ENCODE assay signal across 8 cellular contexts in genomic region chr19:16025108-16026101, GRCh38. TPM values are rescaled to one million over a fixed set of nuclear protein-coding genes. Genes with fewer than 3 reads are reported as not detected.
DNase-seq lines count a peak whose midpoint lies in the region; ATAC-seq and TF ChIP-seq lines count a peak whose summit lies in the region.

No MANE protein-coding gene starts in this region.

- intact Hi-C loops in heart left ventricle (cut with DNase I) (no loop called here), Right ventricle myocardium superior (cut with DNase I) (no loop called here)

- H3K4me3 ChIP-seq in heart left ventricle (no peak overlapping the region), SJSA1 (no peak overlapping the region)

- H3K27me3 ChIP-seq in heart left ventricle (no peaks in the 10 kb centered on the region), SJSA1 (replicated peaks) (no peaks in the 10 kb centered on the region)

- H3K36me3 ChIP-seq in heart left ventricle (no peaks in the 10 kb centered on the region), SJSA1 (no peaks in the 10 kb centered on the region)

- peak in 6 of 12 donors; percentile 10 to 33 (median 16) for TF ChIP-seq CTCF in heart left ventricle (IDR thresholded peaks at IDR 0.05)

- no peak overlapping the region for H3K27ac ChIP-seq in heart left ventricle
- H3K27ac ChIP-seq in SJSA1, result no peak overlapping the region

- ATAC-seq in heart left ventricle (peak in 3 of 4 donors; percentile 44 to 61 (median 44)), Right ventricle myocardium superior (ENCODE audit: poor library complexity) (no peak)

- no peak for TF ChIP-seq POLR2A in heart left ventricle (IDR thresholded peaks at IDR 0.05)

- DNase-seq in heart left ventricle, result peak in 1 of 5 donors; percentile 60
- DNase-seq in Right ventricle myocardium superior, result no peak
- peak; percentile 40 to 76 for DNase-seq in SJSA1 (ENCODE audit: low read depth in 1 of 2, low spot score in 2 of 2)
- peak; percentile 17 for DNase-seq in fibroblast of the conjunctiva (ENCODE audit: low read depth)
- DNase-seq in stromal cell of bone marrow (ENCODE audit: low read depth), result peak; percentile 69
- DNase-seq in NCI-H345 (lab: John Stamatoyannopoulos, UW), result no peak
- DNase-seq in hippocampal formation (lab: John Stamatoyannopoulos, UW), result no peak
- DNase-seq in activated gamma-delta T cell treated with Interleukin-2 at 50 U/mL for 16 hours, result no peak

- 56 to 71% (median 62%) methylated on average over 14 to 20 of the region's 20 CpGs for WGBS in heart left ventricle, 4 donors

- no peaks in the 10 kb centered on the region for H3K9me3 ChIP-seq in heart left ventricle
- no peaks in the 10 kb centered on the region for H3K9me3 ChIP-seq in SJSA1 (replicated peaks)

- H3K4me1 ChIP-seq in heart left ventricle (no peaks in the 10 kb centered on the region), SJSA1 (replicated peaks) (no peaks in the 10 kb centered on the region)

RNA-seq across cellular contexts. Expression of gene TPM4, which starts 50.9 kb away (rescaled TPM):
- total RNA-seq in heart left ventricle (100 to 1,000 TPM in 3 of 9 donors, 10 to 100 TPM in 6; 49.2 to 260 (median 92.1) TPM), Right ventricle myocardium superior (74.7 TPM)
- polyA plus RNA-seq in heart left ventricle, result 100 to 1,000 TPM in 1 of 2 donors, 10 to 100 TPM in 1; 65.0 to 175 TPM
- 1,990 and 2,203 TPM in 2 replicates for total RNA-seq in SJSA1 (2014; rRNA removed; shearing (Covaris generic))

Comparison
In these comparisons a context has a peak if more than half of its experiments do, and no peak if none do; other contexts are left out.
1. DNase-seq: peak in SJSA1 (2 of 2), fibroblast of the conjunctiva (single experiment) and stromal cell of bone marrow (single experiment); none in Right ventricle myocardium superior (single experiment), NCI-H345 (single experiment), hippocampal formation (0 of 2) and activated gamma-delta T cell treated with Interleukin-2 at 50 U/mL for 16 hours (single experiment).